ENCODE assay signal across 1 cellular context in the genomic region with DNA sequence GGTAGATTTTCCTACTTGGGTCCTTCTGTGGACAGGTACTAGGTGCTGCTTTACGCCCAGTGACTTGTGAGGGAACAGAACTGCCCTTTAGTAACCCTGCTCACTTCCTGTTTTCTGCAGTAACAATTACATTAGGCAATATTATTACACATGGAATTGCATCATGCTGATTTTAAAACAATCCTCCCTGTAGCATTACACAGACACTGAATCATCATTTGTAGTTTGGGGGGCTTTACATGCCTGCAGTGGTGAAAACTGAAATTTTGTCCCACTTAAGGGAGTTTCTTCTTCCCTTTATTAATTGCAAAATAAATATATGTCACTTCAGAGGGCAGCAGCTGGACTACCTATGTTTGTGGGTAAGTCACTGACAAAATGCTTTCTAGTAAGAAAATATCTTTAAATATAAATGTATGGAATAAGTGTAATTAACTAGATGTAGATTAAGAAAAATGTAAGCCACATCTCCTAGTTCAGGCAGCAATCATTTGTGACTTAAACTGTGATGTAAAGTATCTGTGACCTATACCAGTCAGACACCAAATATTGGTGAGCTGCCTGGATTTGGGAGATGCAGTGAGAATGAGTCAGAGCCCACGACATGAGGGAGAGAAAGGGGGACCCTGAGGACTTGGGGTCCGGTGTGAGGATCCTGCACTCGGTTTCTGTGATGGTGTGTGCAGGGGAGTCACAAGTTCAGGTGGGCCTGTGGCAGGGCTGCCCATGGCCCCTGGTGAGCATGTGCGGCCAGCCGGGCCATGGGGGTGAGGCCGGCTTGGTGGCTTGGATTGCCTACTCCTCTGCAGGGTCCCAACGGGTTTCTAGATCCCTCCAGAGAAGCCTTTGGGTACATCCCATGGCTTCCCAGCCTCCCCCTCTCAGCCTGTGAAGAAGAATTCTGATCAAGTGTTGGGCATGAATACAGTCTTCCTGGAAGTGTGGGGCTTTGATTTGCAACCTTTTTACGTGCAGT.
TF ChIP-seq lines count a peak whose summit lies in the region.

No MANE protein-coding gene starts in this region.

TF ChIP-seq in GM12878, 131 proteins besides CTCF, POLR2A, EP300 and RAD21 (continues in another document):
- TF ChIP-seq, protein P1, sequence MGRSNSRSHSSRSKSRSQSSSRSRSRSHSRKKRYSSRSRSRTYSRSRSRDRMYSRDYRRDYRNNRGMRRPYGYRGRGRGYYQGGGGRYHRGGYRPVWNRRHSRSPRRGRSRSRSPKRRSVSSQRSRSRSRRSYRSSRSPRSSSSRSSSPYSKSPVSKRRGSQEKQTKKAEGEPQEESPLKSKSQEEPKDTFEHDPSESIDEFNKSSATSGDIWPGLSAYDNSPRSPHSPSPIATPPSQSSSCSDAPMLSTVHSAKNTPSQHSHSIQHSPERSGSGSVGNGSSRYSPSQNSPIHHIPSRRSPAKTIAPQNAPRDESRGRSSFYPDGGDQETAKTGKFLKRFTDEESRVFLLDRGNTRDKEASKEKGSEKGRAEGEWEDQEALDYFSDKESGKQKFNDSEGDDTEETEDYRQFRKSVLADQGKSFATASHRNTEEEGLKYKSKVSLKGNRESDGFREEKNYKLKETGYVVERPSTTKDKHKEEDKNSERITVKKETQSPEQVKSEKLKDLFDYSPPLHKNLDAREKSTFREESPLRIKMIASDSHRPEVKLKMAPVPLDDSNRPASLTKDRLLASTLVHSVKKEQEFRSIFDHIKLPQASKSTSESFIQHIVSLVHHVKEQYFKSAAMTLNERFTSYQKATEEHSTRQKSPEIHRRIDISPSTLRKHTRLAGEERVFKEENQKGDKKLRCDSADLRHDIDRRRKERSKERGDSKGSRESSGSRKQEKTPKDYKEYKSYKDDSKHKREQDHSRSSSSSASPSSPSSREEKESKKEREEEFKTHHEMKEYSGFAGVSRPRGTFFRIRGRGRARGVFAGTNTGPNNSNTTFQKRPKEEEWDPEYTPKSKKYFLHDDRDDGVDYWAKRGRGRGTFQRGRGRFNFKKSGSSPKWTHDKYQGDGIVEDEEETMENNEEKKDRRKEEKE (IDR thresholded peaks at IDR 0.05): no peak
- TF ChIP-seq RBBP5 (conservative IDR thresholded peaks at IDR 0.05) (no peak), RCOR1 (conservative IDR thresholded peaks at IDR 0.05; ENCODE audit: low read depth, low read length) (no peak), SRF (IDR thresholded peaks at IDR 0.05; ENCODE audit: low read depth in 2 of 2, low read length in 2 of 2) (no peak), ELK1 (IDR thresholded peaks at IDR 0.05; ENCODE audit: low read depth, low read length) (no peak), EZH2 (IDR thresholded peaks at IDR 0.05; ENCODE audit: borderline replicate concordance, control insufficient read depth, low read depth, low read length) (no peak), RAD51 (IDR thresholded peaks at IDR 0.05) (no peak), YY1 (IDR thresholded peaks at IDR 0.05; ENCODE audit: low read depth, low read length) (no peak), ZBTB11 (CRISPR knock-in tag; IDR thresholded peaks at IDR 0.05) (no peak), SPI1 (IDR thresholded peaks at IDR 0.05; ENCODE audit: borderline replicate concordance, insufficient read depth, low read depth, low read length) (peak; percentile 97), CREB1 (IDR thresholded peaks at IDR 0.05; ENCODE audit: low read depth) (peak; percentile 42; the same call in 1 of the 2 replicates), SUPT20H (IDR thresholded peaks at IDR 0.05; ENCODE audit: borderline replicate concordance, control insufficient read depth, low read depth, low read length) (no peak), WRNIP1 (IDR thresholded peaks at IDR 0.05; ENCODE audit: borderline replicate concordance, low read depth, low read length) (no peak), ZSCAN29 (IDR thresholded peaks at IDR 0.05) (no peak), PML (IDR thresholded peaks at IDR 0.05; ENCODE audit: low read length) (no peak), SMC3 (IDR thresholded peaks at IDR 0.05; ENCODE audit: borderline replicate concordance, low read length) (no peak; the same call in 1 of the 2 replicates), SMAD1 (IDR thresholded peaks at IDR 0.05; ENCODE audit: low read depth, partially characterized antibody) (no peak), CBX5 (IDR thresholded peaks at IDR 0.05; ENCODE audit: low read depth) (no peak), MXI1 (IDR thresholded peaks at IDR 0.05; ENCODE audit: low read depth, low read length) (no peak), BCL3 (IDR thresholded peaks at IDR 0.05; ENCODE audit: borderline replicate concordance, insufficient read depth, low read depth, low read length, poor library complexity, severe bottlenecking) (no peak), CEBPB (IDR thresholded peaks at IDR 0.05; ENCODE audit: borderline replicate concordance in 1 of 2, low read depth in 2 of 2, low read length in 2 of 2) (peak in 1 of 2 experiments; percentile 84; a peak in 1 of 4 replicates), NKRF (conservative IDR thresholded peaks at IDR 0.05) (no peak), CBFB (IDR thresholded peaks at IDR 0.05; ENCODE audit: low read depth) (no peak), MTA2 (IDR thresholded peaks at IDR 0.05; ENCODE audit: low read depth) (0 out of 2 replicates have a peak, but pooled peaks have one; percentile 37), ESRRA (IDR thresholded peaks at IDR 0.05; ENCODE audit: low read length) (no peak), TBL1XR1 (IDR thresholded peaks at IDR 0.05; ENCODE audit: low read depth, low read length) (no peak), USF2 (IDR thresholded peaks at IDR 0.05; ENCODE audit: borderline replicate concordance, low read depth, low read length) (no peak), FOS (IDR thresholded peaks at IDR 0.05; ENCODE audit: borderline replicate concordance, extremely low read depth, insufficient read length) (no peak), BACH1 (IDR thresholded peaks at IDR 0.05; ENCODE audit: borderline replicate concordance) (no peak), ZNF687 (IDR thresholded peaks at IDR 0.05) (no peak), HDGF (IDR thresholded peaks at IDR 0.05) (no peak), IKZF2 (IDR thresholded peaks at IDR 0.05) (0 out of 4 replicates have a peak, but pooled peaks of 1 of the 2 experiments have one; percentile 13), HDAC2 (IDR thresholded peaks at IDR 0.05) (no peak)
- TF ChIP-seq, protein P2, sequence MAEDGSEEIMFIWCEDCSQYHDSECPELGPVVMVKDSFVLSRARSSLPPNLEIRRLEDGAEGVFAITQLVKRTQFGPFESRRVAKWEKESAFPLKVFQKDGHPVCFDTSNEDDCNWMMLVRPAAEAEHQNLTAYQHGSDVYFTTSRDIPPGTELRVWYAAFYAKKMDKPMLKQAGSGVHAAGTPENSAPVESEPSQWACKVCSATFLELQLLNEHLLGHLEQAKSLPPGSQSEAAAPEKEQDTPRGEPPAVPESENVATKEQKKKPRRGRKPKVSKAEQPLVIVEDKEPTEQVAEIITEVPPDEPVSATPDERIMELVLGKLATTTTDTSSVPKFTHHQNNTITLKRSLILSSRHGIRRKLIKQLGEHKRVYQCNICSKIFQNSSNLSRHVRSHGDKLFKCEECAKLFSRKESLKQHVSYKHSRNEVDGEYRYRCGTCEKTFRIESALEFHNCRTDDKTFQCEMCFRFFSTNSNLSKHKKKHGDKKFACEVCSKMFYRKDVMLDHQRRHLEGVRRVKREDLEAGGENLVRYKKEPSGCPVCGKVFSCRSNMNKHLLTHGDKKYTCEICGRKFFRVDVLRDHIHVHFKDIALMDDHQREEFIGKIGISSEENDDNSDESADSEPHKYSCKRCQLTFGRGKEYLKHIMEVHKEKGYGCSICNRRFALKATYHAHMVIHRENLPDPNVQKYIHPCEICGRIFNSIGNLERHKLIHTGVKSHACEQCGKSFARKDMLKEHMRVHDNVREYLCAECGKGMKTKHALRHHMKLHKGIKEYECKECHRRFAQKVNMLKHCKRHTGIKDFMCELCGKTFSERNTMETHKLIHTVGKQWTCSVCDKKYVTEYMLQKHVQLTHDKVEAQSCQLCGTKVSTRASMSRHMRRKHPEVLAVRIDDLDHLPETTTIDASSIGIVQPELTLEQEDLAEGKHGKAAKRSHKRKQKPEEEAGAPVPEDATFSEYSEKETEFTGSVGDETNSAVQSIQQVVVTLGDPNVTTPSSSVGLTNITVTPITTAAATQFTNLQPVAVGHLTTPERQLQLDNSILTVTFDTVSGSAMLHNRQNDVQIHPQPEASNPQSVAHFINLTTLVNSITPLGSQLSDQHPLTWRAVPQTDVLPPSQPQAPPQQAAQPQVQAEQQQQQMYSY (CRISPR knock-in tag; IDR thresholded peaks at IDR 0.05): no peak
